ENCODE assay signal across 13 cellular contexts in genomic region chr7:122674502-122674901, GRCh38. TPM values are rescaled to one million over a fixed set of nuclear protein-coding genes. Genes with fewer than 3 reads are reported as not detected.
DNase-seq lines count a peak whose midpoint lies in the region; ATAC-seq and TF ChIP-seq lines count a peak whose summit lies in the region.
"Had no signal": no experiment of that assay in that cellular context is flagged by ENCODE, and none has a peak within 500 bp of the region (broad histone marks: within the 10 kb centered on the region; RNA-seq: fewer than 3 reads in every experiment).

No MANE protein-coding gene starts in this region.

- TF ChIP-seq CTCF in MCF 10A (IDR thresholded peaks at IDR 0.05; ENCODE audit: unreplicated experiment) = no peak

- DNase-seq in A172 (ENCODE audit: low spot score) (peak; percentile 35), NCI-H1105 treated with DMSO at 0.1 percent for 48 hours (lab: John Stamatoyannopoulos, UW) (peak; percentile 72), MCF 10A (ENCODE audit: unreplicated experiment) (peak; percentile 67), lung microvascular endothelial cell (ENCODE audit: low read depth in 2 of 2) (peak; percentile 19 to 26), iPS-NIHi7 (ENCODE audit: extremely low spot score) (no peak), DMS79 (lab: John Stamatoyannopoulos, UW) (no peak)
- DNase-seq in activated T-cell treated with anti-CD3 and anti-CD28 coated beads, Interleukin-2, amount 50 U/mL, for 48 hours = no peak
- DNase-seq: activated CD4-positive, alpha-beta T cell treated with anti-CD3 and anti-CD28 coated beads, Interleukin-2, amount 10 ng/mL, durations not matched to agents 7 days and 5 days; glutamatergic neuron; NCI-H748 treated with DMSO at 0.1 percent for 48 hours; T-cell had no signal

- H3K9me3 Mint-ChIP-seq in MCF 10A (ENCODE audit: unreplicated experiment) = no peaks in the 10 kb centered on the region

- H3K36me3 Mint-ChIP-seq in MCF 10A (ENCODE audit: insufficient read depth, unreplicated experiment) = no peaks in the 10 kb centered on the region
- H3K36me3 Mint-ChIP-seq: T-cell had no signal

- CTCF ChIA-PET in MCF 10A (lab: Yijun Ruan, JAX) = interaction anchor here (1.3 kb wide), 1 partner anchor 73 kb away, joined by 3 read pairs; no protein-coding TSS in a partner anchor

- H3K27me3 Mint-ChIP-seq in MCF 10A (ENCODE audit: insufficient read depth, unreplicated experiment) = no peaks in the 10 kb centered on the region
- H3K27me3 Mint-ChIP-seq: activated CD4-positive, alpha-beta T cell treated with anti-CD3 and anti-CD28 coated beads, Interleukin-2, amount 10 ng/mL, durations not matched to agents 7 days and 5 days; progenitor cell of endocrine pancreas; T-cell had no signal

- POLR2A ChIA-PET in MCF 10A (lab: Yijun Ruan, JAX) = interaction anchor here (0.6 to 0.7 kb wide), 2 partner anchors 35 to 479 kb away, joined by 3 read pairs; no protein-coding TSS in a partner anchor

- intact Hi-C loops in MCF 10A (cut with micrococcal nuclease) = no loop called here

- BruUV-seq in MCF 10A (replicated peaks; lab: Mats Ljungman, UMichigan) = no TSS peak

- H3K4me3 Mint-ChIP-seq in MCF 10A (ENCODE audit: unreplicated experiment) = peak overlapping the region; percentile 24
- H3K4me3 Mint-ChIP-seq: activated CD4-positive, alpha-beta T cell treated with anti-CD3 and anti-CD28 coated beads, Interleukin-2, amount 10 ng/mL, durations not matched to agents 7 days and 5 days; T-cell had no signal

- no peaks in the 10 kb centered on the region for H3K4me1 Mint-ChIP-seq in MCF 10A (ENCODE audit: insufficient read depth, unreplicated experiment)
- H3K4me1 Mint-ChIP-seq: activated CD4-positive, alpha-beta T cell treated with anti-CD3 and anti-CD28 coated beads, Interleukin-2, amount 10 ng/mL, durations not matched to agents 7 days and 5 days; T-cell had no signal

- ATAC-seq in GM18517 (IDR thresholded peaks at IDR 0.05; ENCODE audit: unreplicated experiment) = no peak
- ATAC-seq: T-cell had no signal

- peak overlapping the region; percentile 46 for H3K27ac Mint-ChIP-seq in MCF 10A (ENCODE audit: low read depth, unreplicated experiment)
- H3K27ac Mint-ChIP-seq: activated CD4-positive, alpha-beta T cell treated with anti-CD3 and anti-CD28 coated beads, Interleukin-2, amount 10 ng/mL, durations not matched to agents 7 days and 5 days; progenitor cell of endocrine pancreas; T-cell had no signal

RNA-seq across cellular contexts. Expression of gene RNF133, which starts 24.4 kb away (rescaled TPM):
- total RNA-seq in A172 (2014; rRNA removed; shearing (Covaris generic)) = 0.17 TPM in 1 of 2 replicates, not detected in the other
- 0.49 and 0.70 TPM in 2 replicates for total RNA-seq in MCF 10A (2022)
- total RNA-seq in lung microvascular endothelial cell = 0.22 and 0.60 TPM in 2 replicates
- total RNA-seq: activated CD4-positive, alpha-beta T cell treated with anti-CD3 and anti-CD28 coated beads, Interleukin-2, amount 10 ng/mL, durations not matched to agents 7 days and 5 days; progenitor cell of endocrine pancreas; T-cell had no signal

RNA-seq across cellular contexts. Expression of gene RNF148, which starts 28.2 kb away (rescaled TPM):
- not detected in 2 replicates for total RNA-seq in A172 (2014; rRNA removed; shearing (Covaris generic))
- 0.63 and 0.96 TPM in 2 replicates for total RNA-seq in MCF 10A (2022)
- total RNA-seq in lung microvascular endothelial cell = 0.44 and 0.60 TPM in 2 replicates
- total RNA-seq: activated CD4-positive, alpha-beta T cell treated with anti-CD3 and anti-CD28 coated beads, Interleukin-2, amount 10 ng/mL, durations not matched to agents 7 days and 5 days; T-cell had no signal

Comparison
In these comparisons a context has a peak if more than half of its experiments do, and no peak if none do; other contexts are left out.
1. DNase-seq: peak in A172 (single experiment), NCI-H1105 treated with DMSO at 0.1 percent for 48 hours (single experiment), MCF 10A (single experiment) and lung microvascular endothelial cell (2 of 2); none in activated T-cell treated with anti-CD3 and anti-CD28 coated beads, Interleukin-2, amount 50 U/mL, for 48 hours (0 of 2), iPS-NIHi7 (single experiment) and DMS79 (single experiment).